1 cellular context compared by ENCODE assay signal in the genomic region with DNA sequence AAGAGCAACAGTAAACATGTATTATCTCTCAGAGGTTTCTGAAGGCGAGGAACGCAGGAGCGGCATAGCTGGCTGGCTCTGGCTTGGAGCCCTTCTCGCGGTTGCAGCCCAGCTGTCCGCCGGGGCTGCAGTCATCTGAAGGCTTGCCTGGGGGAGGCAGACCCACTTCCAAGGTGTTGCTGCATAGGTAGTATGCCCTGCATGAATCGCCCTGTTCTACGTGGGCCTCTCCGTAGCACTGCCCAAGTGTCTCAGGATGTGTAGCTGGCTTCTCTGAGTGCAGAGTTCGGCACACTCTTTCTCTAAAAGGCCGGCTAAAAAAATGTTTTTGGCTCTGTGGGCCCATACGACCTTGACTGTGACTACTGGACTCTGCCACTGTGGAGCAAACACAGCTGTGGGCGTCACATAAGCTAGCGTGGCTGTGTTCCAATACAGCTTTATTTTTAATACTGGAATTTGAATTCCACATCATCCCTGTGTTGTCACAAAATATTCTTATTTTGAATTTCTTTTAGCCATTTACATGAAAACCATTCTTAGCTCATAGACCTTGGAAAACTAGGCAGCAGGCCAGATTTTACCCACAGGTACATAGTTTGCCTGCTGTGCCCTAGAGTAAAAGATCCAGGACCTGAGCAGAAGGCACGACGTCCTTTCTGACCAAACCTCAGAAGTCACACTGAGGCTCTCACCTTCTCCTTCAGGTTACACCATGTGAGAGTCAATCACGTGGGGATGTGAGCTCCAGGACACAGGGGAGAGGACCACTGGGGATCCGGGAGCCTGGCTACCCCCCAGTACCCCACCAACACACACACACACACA.
TF ChIP-seq lines count a peak whose summit lies in the region.

No MANE protein-coding gene starts in this region.

TF ChIP-seq in IMR-90, 13 proteins besides CTCF, POLR2A, EP300 and RAD21 (continued from another document):
- TF ChIP-seq, protein P1, sequence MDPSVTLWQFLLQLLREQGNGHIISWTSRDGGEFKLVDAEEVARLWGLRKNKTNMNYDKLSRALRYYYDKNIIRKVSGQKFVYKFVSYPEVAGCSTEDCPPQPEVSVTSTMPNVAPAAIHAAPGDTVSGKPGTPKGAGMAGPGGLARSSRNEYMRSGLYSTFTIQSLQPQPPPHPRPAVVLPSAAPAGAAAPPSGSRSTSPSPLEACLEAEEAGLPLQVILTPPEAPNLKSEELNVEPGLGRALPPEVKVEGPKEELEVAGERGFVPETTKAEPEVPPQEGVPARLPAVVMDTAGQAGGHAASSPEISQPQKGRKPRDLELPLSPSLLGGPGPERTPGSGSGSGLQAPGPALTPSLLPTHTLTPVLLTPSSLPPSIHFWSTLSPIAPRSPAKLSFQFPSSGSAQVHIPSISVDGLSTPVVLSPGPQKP (IDR thresholded peaks at IDR 0.05; ENCODE audit: borderline replicate concordance, low read depth, low read length): no peak
- TF ChIP-seq USF2 (IDR thresholded peaks at IDR 0.05; ENCODE audit: low read depth, low read length) (no peak), BHLHE40 (IDR thresholded peaks at IDR 0.05; ENCODE audit: low read depth, low read length) (no peak), FOS (IDR thresholded peaks at IDR 0.05; ENCODE audit: low read depth, low read length) (no peak), NFE2L2 (IDR thresholded peaks at IDR 0.05; ENCODE audit: low read depth, low read length) (no peak), MXI1 (IDR thresholded peaks at IDR 0.05; ENCODE audit: borderline replicate concordance, low read depth, low read length) (no peak)
